Comparison of ENCODE assay signal across 1 cellular context in genomic region chr3:31829011-31829410, GRCh38.
TF ChIP-seq lines count a peak whose summit lies in the region.

No MANE protein-coding gene starts in this region.

TF ChIP-seq in GM23338, 12 proteins besides CTCF, POLR2A, EP300 and RAD21:
- TF ChIP-seq EZH2phosphoT487 (IDR thresholded peaks at IDR 0.05; ENCODE audit: unreplicated experiment) (no peak), EZH2 (IDR thresholded peaks at IDR 0.05; ENCODE audit: low read depth, unreplicated experiment) (no peak), POLR2AphosphoS5 (IDR thresholded peaks at IDR 0.05; ENCODE audit: low read depth) (no peak), ZNF331 (CRISPR knock-in tag; IDR thresholded peaks at IDR 0.05; ENCODE audit: low read depth) (no peak), REST (IDR thresholded peaks at IDR 0.05; ENCODE audit: unreplicated experiment) (no peak), ZNF114 (CRISPR knock-in tag; IDR thresholded peaks at IDR 0.05) (no peak), JUNB (IDR thresholded peaks at IDR 0.05; ENCODE audit: unreplicated experiment) (no peak), CREB1 (CRISPR knock-in tag; IDR thresholded peaks at IDR 0.05; ENCODE audit: low read depth) (no peak), STAT1 (IDR thresholded peaks at IDR 0.05; ENCODE audit: unreplicated experiment) (no peak), NANOG (IDR thresholded peaks at IDR 0.05; ENCODE audit: borderline replicate concordance) (no peak), ETS1 (IDR thresholded peaks at IDR 0.05) (no peak), ZNF462 (CRISPR knock-in tag; IDR thresholded peaks at IDR 0.05) (no peak)
